In the genomic region with DNA sequence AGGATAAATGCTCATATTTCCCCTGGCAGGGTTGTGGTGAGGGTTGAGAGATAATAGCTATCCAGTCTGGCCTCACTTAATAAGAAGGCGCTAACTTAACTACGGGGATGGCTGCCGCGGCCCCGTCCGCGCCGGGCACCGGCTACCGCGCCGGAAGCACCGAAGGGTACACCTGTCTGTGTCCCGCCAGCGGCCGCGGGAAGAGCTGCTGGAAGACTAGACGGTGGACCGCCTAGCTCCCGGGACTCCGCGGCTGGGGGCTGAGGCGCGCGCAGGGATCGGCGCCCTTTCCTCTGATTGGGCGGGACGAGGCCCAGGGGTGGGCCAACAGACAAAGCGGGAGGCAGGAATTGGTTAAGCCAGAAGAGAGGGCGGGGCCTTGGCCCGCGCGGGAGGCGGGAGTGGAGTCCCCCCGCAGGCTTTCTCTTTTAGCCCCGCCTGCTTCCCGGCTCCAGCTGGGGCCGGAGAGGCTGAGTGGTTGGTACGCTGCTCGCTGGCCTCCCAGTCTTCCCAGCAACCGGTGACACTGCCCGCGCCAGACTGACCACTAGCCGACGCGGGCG, we compare ENCODE assay signal across 8 cellular contexts. TPM values are rescaled to one million over a fixed set of nuclear protein-coding genes. Genes with fewer than 3 reads are reported as not detected.
DNase-seq lines count a peak whose midpoint lies in the region; ATAC-seq and TF ChIP-seq lines count a peak whose summit lies in the region.

A gene (plus strand): TSS at position 431 of the 563 bp plus-strand sequence. CDS start 9,051 bp downstream, outside the sequence.

- no peak for TF ChIP-seq CTCF in type B pancreatic cell (conservative IDR thresholded peaks at IDR 0.05)

- no peak within 1 kb of the TSS for H3K4me3 Mint-ChIP-seq in type B pancreatic cell

- H3K27ac ChIP-seq in adipose tissue (ENCODE audit: low read depth, low read length), result peak within 1 kb of the TSS; percentile 98

- no peaks in the 10 kb centered on the region for H3K36me3 Mint-ChIP-seq in type B pancreatic cell

- DNase-seq in NCI-H146 treated with DMSO at 0.1 percent for 48 hours (lab: John Stamatoyannopoulos, UW; ENCODE audit: unreplicated experiment), result peak; percentile 99
- peak; percentile 89 to 96 (median 91) for DNase-seq in T-helper 1 cell
- DNase-seq in cardiac septum (ENCODE audit: low spot score), result peak; percentile 99
- DNase-seq in posterior cingulate gyrus, result peak; percentile 94 to 100 (median 98)
- peak; percentile 96 for DNase-seq in type B pancreatic cell (ENCODE audit: extremely low spot score, unreplicated experiment)

- peaks cover 24% of the 10 kb centered on the region for H3K4me1 Mint-ChIP-seq in type B pancreatic cell (ENCODE audit: unreplicated experiment)

- H3K27me3 Mint-ChIP-seq in type B pancreatic cell, result peaks cover 7% of the 10 kb centered on the region

- ATAC-seq in HG02884 (IDR thresholded peaks at IDR 0.05; ENCODE audit: unreplicated experiment), result peak; percentile 72

- WGBS in adipose tissue, 3 donors, result 0 to 1% (median 1%) methylated on average over 38 to 48 of the region's 48 CpGs

- peak; percentile 81 for TF ChIP-seq POLR2A in GM15510 (IDR thresholded peaks at IDR 0.05; ENCODE audit: borderline replicate concordance, extremely low read depth, insufficient read length)

- intact Hi-C loops in cardiac septum (cut with DNase I) (loop anchor here (1.0 kb wide), 4 partner anchors 12 to 68 kb away; a partner anchor contains a TSS), posterior cingulate gyrus (cut with DNase I) (loop anchor here (1.0 kb wide), 1 partner anchor 21 kb away; a partner anchor contains a TSS)

- no peak within 1 kb of the TSS for H3K27ac Mint-ChIP-seq in type B pancreatic cell

- H3K9me3 Mint-ChIP-seq in type B pancreatic cell, result no peaks in the 10 kb centered on the region

RNA-seq across cellular contexts. Expression of the gene that starts here (rescaled TPM):
- 10 to 100 TPM in 2 of 3 donors, 1 to 10 TPM in 1; 9.2 to 18.3 (median 12.7) TPM for polyA plus RNA-seq in adipose tissue
- total RNA-seq in cardiac septum (40.7 TPM), type B pancreatic cell (ENCODE audit: low replicate concordance) (33.0 and 35.0 TPM in 2 replicates)

Comparison
In these comparisons a context has a peak if more than half of its experiments do, and no peak if none do; other contexts are left out.
1. Peak in every context shown above with its lines: DNase-seq, ATAC-seq and H3K27ac ChIP-seq.